In the genomic region with DNA sequence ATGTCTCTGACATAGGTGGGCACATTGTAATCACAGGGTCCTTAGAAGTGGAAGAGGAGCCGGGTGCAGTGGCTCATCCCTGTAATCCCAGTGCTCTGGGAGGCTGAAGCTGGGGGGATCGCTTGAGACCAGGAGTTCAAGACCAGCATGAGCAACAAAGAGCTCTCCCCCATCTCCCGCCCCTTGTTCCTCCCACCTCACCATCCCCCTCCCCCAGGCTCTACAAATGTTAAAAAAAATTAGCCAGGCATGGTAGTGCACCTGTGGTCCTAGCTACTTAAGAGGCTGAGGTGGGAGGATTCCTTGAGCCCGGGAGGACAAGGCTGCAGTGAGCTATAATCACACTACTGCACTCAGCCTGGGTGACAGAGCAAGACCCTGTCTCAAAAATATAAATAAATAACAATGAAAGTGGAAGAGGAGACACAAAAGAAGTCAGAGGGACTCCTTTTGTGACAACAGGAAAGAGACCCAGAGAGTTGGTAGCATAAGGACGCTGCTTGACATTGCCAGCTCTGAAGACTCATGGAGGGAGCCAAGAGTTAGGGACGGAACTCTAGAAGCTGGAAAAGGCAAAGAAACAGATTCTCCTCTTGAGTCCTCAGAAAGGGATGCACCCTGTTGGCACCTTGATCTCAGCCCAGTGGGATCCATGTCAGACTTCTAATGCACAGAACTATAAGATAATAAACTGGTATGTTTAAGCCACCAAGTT, we compare ENCODE assay signal across 18 cellular contexts. TPM values are rescaled to one million over a fixed set of nuclear protein-coding genes. Genes with fewer than 3 reads are reported as not detected.
A peak's percentile ranks its signal among the peaks of the same experiment; 100 is the strongest.
DNase-seq lines count a peak whose midpoint lies in the region; ATAC-seq and TF ChIP-seq lines count a peak whose summit lies in the region.
"Had no signal": no experiment of that assay in that cellular context is flagged by ENCODE, and none has a peak within 500 bp of the region (broad histone marks: within the 10 kb centered on the region; RNA-seq: fewer than 3 reads in every experiment).

No MANE protein-coding gene starts in this region.

- no peak overlapping the region for H3K4me2 ChIP-seq in neuronal stem cell (ENCODE audit: insufficient read depth, low read length, poor library complexity, severe bottlenecking)

- H3K27ac ChIP-seq in neuronal stem cell (replicated peaks; ENCODE audit: low read length) (no peak overlapping the region), thyroid gland (no peak overlapping the region)
- H3K27ac ChIP-seq: HL-60 had no signal

- no peak overlapping the region for H4K91ac ChIP-seq in neuronal stem cell (ENCODE audit: low read depth, low read length, poor library complexity)

- no peak overlapping the region for H2BK5ac ChIP-seq in neuronal stem cell (ENCODE audit: low read length)

- H3K4me1 ChIP-seq in neuronal stem cell (ENCODE audit: control insufficient read depth in 2 of 2, insufficient read depth in 1 of 2, low read depth in 1 of 2, low read length in 2 of 2) (peaks cover 0 to 1% of the 10 kb centered on the region in 2 donors), thyroid gland (no peaks in the 10 kb centered on the region)

- no peak for TF ChIP-seq CTCF in WTC11 (IDR thresholded peaks at IDR 0.05)
- no peak for TF ChIP-seq CTCF in thyroid gland (IDR thresholded peaks at IDR 0.05)

- H2AFZ ChIP-seq in neuronal stem cell (ENCODE audit: low read length), result peak overlapping the region; percentile 2

- POLR2A ChIA-PET in WTC11 (lab: Charles Lee), result interaction anchor here (0.6 to 1.0 kb wide), 2 partner anchors 10 to 31 kb away, joined by 3 read pairs; no protein-coding TSS in a partner anchor

- no peak overlapping the region for H3K23ac ChIP-seq in neuronal stem cell (ENCODE audit: low read depth, low read length, poor library complexity)

- no peak overlapping the region for H3K18ac ChIP-seq in neuronal stem cell (ENCODE audit: low read length)

- CTCF ChIA-PET in WTC11 (lab: Charles Lee), result interaction anchor here (0.9 to 2.3 kb wide), 4 partner anchors 11 to 102 kb away, joined by 3 to 14 read pairs (median 6); a partner anchor contains a TSS

- H3K36me3 Mint-ChIP-seq in WTC11, result peaks cover 2% of the 10 kb centered on the region; the same call in 1 of the 2 replicates
- no peaks in the 10 kb centered on the region for H3K36me3 Mint-ChIP-seq in T-helper 2 cell treated with Interferon-gamma antibody and Interleukin-4, amounts not matched to agents 5 μg/mL and 100 μg/mL, for 36 hours (ENCODE audit: low read depth)
- H3K36me3 Mint-ChIP-seq: CD4-positive, alpha-beta memory T cell; IgD-negative memory B cell had no signal

- no peak overlapping the region; the same call in 1 of the 2 replicates for H3K27ac Mint-ChIP-seq in WTC11
- H3K27ac Mint-ChIP-seq in T-helper 2 cell treated with Interferon-gamma antibody and Interleukin-4, amounts not matched to agents 5 μg/mL and 100 μg/mL, for 36 hours, result no peak overlapping the region
- H3K27ac Mint-ChIP-seq: CD4-positive, alpha-beta memory T cell; HFFc6; IgD-negative memory B cell had no signal

- ATAC-seq in WTC11, result peak; percentile 42
- ATAC-seq: HCT116 had no signal

- H3K9me3 ChIP-seq in neuronal stem cell (replicated peaks in 1 of 2; ENCODE audit: control insufficient read depth in 2 of 2, insufficient read depth in 1 of 2, low read depth in 1 of 2, low read length in 2 of 2) (no peaks in the 10 kb centered on the region), thyroid gland (no peaks in the 10 kb centered on the region)

- TF ChIP-seq POLR2A in thyroid gland (IDR thresholded peaks at IDR 0.05), result no peak

- H4K8ac ChIP-seq in neuronal stem cell (ENCODE audit: low read depth, low read length), result no peak overlapping the region

- peaks cover 12% of the 10 kb centered on the region for H3K9me3 Mint-ChIP-seq in WTC11
- H3K9me3 Mint-ChIP-seq in T-helper 2 cell treated with Interferon-gamma antibody and Interleukin-4, amounts not matched to agents 5 μg/mL and 100 μg/mL, for 36 hours, result no peaks in the 10 kb centered on the region
- H3K9me3 Mint-ChIP-seq: HFFc6, IgD-negative memory B cell had no signal

- DNase-seq in NCI-H2227 (lab: John Stamatoyannopoulos, UW; ENCODE audit: unreplicated experiment), result peak; percentile 44
- no peak for DNase-seq in WTC11 (ENCODE audit: low spot score)
- DNase-seq in left kidney (ENCODE audit: low read depth, low spot score), result peak; percentile 16
- DNase-seq in neuronal stem cell (ENCODE audit: low spot score), result no peak
- DNase-seq in HPDE6-E6E7 (ENCODE audit: extremely low spot score), result no peak
- DNase-seq in T-helper 2 cell treated with Interferon-gamma antibody and Interleukin-4, amounts not matched to agents 5 μg/mL and 100 μg/mL, for 36 hours (ENCODE audit: low spot score), result no peak
- no peak for DNase-seq in middle frontal gyrus (ENCODE audit: extremely low spot score, low spot score)
- DNase-seq in thyroid gland, result no peak
- DNase-seq: ACHN; AML-193; Calu3; CD4-positive, alpha-beta memory T cell; GF-D8; HFFc6; KBM-7 had no signal

- H3K36me3 ChIP-seq in neuronal stem cell (replicated peaks in 1 of 2; ENCODE audit: control insufficient read depth in 2 of 2, insufficient read depth in 2 of 2, low read length in 2 of 2) (no peaks in the 10 kb centered on the region), thyroid gland (no peaks in the 10 kb centered on the region)

- no peak overlapping the region for H3K4me3 ChIP-seq in neuronal stem cell (ENCODE audit: low read length in 2 of 2)
- H3K4me3 ChIP-seq in thyroid gland (replicated peaks in 1 of 3), result no peak overlapping the region

- H2AK5ac ChIP-seq in neuronal stem cell (ENCODE audit: low read depth, low read length), result no peak overlapping the region

- intact Hi-C loops in thyroid gland (cut with DNase I), result no loop called here

- H2BK120ac ChIP-seq in neuronal stem cell (ENCODE audit: low read depth, low read length), result no peak overlapping the region

- no peak overlapping the region for H3K4me3 Mint-ChIP-seq in WTC11
- H3K4me3 Mint-ChIP-seq in T-helper 2 cell treated with Interferon-gamma antibody and Interleukin-4, amounts not matched to agents 5 μg/mL and 100 μg/mL, for 36 hours, result no peak overlapping the region
- H3K4me3 Mint-ChIP-seq: CD4-positive, alpha-beta memory T cell; HFFc6; IgD-negative memory B cell had no signal

- no peaks in the 10 kb centered on the region for H3K27me3 Mint-ChIP-seq in WTC11 (ENCODE audit: low read depth)
- peaks cover 14% of the 10 kb centered on the region for H3K27me3 Mint-ChIP-seq in T-helper 2 cell treated with Interferon-gamma antibody and Interleukin-4, amounts not matched to agents 5 μg/mL and 100 μg/mL, for 36 hours (ENCODE audit: low read depth)

- H3K27me3 ChIP-seq in neuronal stem cell (ENCODE audit: control insufficient read depth in 3 of 3, insufficient read depth in 3 of 3, low read depth in 1 of 3, low read length in 3 of 3), result no peaks in the 10 kb centered on the region
- no peaks in the 10 kb centered on the region for H3K27me3 ChIP-seq in thyroid gland

- H3K9ac ChIP-seq in neuronal stem cell (ENCODE audit: low read depth, low read length, poor library complexity), result no peak overlapping the region

- H3K14ac ChIP-seq in neuronal stem cell (ENCODE audit: low read length), result no peak overlapping the region

- H2BK15ac ChIP-seq in neuronal stem cell (ENCODE audit: low read length), result no peak overlapping the region

- H3K4ac ChIP-seq in neuronal stem cell (ENCODE audit: low read length), result no peak overlapping the region

- no peaks in the 10 kb centered on the region for H3K79me1 ChIP-seq in neuronal stem cell (ENCODE audit: low read depth, low read length)

- no peak overlapping the region for H2BK12ac ChIP-seq in neuronal stem cell (ENCODE audit: low read length)

- no CpG with 5 or more reads among the region's 6 CpGs for WGBS in neuronal stem cell (ENCODE audit: extremely low coverage in 2 of 2, insufficient read length in 2 of 2, insufficient replicate concordance in 1 of 2), 2 donors
- WGBS in thyroid gland, 2 donors, result 66 to 68% methylated on average over 6 of the region's 6 CpGs

- peaks cover 55% of the 10 kb centered on the region for H3K4me1 Mint-ChIP-seq in WTC11
- no peaks in the 10 kb centered on the region for H3K4me1 Mint-ChIP-seq in T-helper 2 cell treated with Interferon-gamma antibody and Interleukin-4, amounts not matched to agents 5 μg/mL and 100 μg/mL, for 36 hours (ENCODE audit: low read depth)
- H3K4me1 Mint-ChIP-seq: CD4-positive, alpha-beta memory T cell; IgD-negative memory B cell had no signal

TF ChIP-seq in WTC11, 78 proteins besides CTCF, POLR2A, EP300 and RAD21 (continues in another document):
- TF ChIP-seq CBFB (CRISPR knock-in tag; IDR thresholded peaks at IDR 0.05; ENCODE audit: low read depth), result no peak
- TF ChIP-seq, protein P1, sequence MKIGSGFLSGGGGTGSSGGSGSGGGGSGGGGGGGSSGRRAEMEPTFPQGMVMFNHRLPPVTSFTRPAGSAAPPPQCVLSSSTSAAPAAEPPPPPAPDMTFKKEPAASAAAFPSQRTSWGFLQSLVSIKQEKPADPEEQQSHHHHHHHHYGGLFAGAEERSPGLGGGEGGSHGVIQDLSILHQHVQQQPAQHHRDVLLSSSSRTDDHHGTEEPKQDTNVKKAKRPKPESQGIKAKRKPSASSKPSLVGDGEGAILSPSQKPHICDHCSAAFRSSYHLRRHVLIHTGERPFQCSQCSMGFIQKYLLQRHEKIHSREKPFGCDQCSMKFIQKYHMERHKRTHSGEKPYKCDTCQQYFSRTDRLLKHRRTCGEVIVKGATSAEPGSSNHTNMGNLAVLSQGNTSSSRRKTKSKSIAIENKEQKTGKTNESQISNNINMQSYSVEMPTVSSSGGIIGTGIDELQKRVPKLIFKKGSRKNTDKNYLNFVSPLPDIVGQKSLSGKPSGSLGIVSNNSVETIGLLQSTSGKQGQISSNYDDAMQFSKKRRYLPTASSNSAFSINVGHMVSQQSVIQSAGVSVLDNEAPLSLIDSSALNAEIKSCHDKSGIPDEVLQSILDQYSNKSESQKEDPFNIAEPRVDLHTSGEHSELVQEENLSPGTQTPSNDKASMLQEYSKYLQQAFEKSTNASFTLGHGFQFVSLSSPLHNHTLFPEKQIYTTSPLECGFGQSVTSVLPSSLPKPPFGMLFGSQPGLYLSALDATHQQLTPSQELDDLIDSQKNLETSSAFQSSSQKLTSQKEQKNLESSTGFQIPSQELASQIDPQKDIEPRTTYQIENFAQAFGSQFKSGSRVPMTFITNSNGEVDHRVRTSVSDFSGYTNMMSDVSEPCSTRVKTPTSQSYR (CRISPR knock-in tag; IDR thresholded peaks at IDR 0.05), result no peak
- TF ChIP-seq JUN (CRISPR knock-in tag; IDR thresholded peaks at IDR 0.05), result no peak

RNA-seq across cellular contexts. Expression of a gene that starts 29.6 kb away (rescaled TPM):
- total RNA-seq in WTC11 (2021) (157 to 179 TPM (median 176 TPM) in 3 replicates), thyroid gland (10 to 100 TPM; 42.1 to 65.1 (median 49.4) TPM)
- 288 TPM for polyA plus RNA-seq in neuronal stem cell (2013, experiment 1 of 2)
- polyA plus RNA-seq in neuronal stem cell (2013, experiment 2 of 2), result 282 TPM
- total RNA-seq: CD4-positive, alpha-beta memory T cell had no signal

Comparison
In these comparisons a context has a peak if more than half of its experiments do, and no peak if none do; other contexts are left out.
1. DNase-seq: peak in NCI-H2227 (single experiment) and left kidney (single experiment); none in WTC11 (single experiment), neuronal stem cell (single experiment), HPDE6-E6E7 (single experiment), T-helper 2 cell treated with Interferon-gamma antibody and Interleukin-4, amounts not matched to agents 5 μg/mL and 100 μg/mL, for 36 hours (single experiment), middle frontal gyrus (single experiment) and thyroid gland (0 of 2).